Comparison of ENCODE assay signal across 28 cellular contexts in the genomic region with DNA sequence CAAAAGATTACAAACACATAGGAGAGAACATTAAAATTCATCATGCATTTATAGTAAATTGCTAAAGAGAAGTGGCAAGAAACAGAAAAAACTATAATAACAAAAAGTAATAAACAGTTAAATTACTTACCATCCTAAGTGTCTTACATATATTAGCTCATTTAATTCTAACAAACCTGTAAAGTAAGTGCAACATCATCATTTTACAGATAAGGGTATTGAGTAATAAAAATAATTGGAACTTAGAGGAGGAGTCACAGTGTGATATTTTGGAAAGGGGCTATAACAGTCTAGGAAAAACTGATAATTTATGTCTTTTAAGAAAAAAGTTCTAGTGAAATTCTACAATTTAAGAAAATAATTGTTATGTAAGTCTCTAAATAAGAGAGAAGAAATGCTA.
"Had no signal": no experiment of that assay in that cellular context is flagged by ENCODE, and none has a peak within 500 bp of the region (broad histone marks: within the 10 kb centered on the region; RNA-seq: fewer than 3 reads in every experiment).

No MANE protein-coding gene starts in this region.

- FAIRE-seq: colon, endometrium, endothelial cell of umbilical vein, frontal cortex had no signal

- H3K36me3 ChIP-seq: colonic mucosa, esophagus muscularis mucosa, esophagus squamous epithelium, gastrocnemius medialis, gastroesophageal sphincter, heart left ventricle, heart right ventricle had no signal

- DNase-seq: colonic mucosa; cortex of kidney; dermis blood vessel endothelial cell; dorsolateral prefrontal cortex; effector CD4-positive, alpha-beta T cell; effector CD8-positive, alpha-beta T cell; effector memory CD4-positive, alpha-beta T cell; effector memory CD8-positive, alpha-beta T cell; endodermal cell; erythroblast; esophagus squamous epithelium; foreskin fibroblast; foreskin keratinocyte; foreskin melanocyte; gastrocnemius medialis; glutamatergic neuron; head of caudate nucleus; heart left ventricle; heart right ventricle had no signal

- H3K27me3 ChIP-seq: colonic mucosa, dorsolateral prefrontal cortex, esophagus muscularis mucosa, esophagus squamous epithelium, foreskin keratinocyte, gastrocnemius medialis, gastroesophageal sphincter, heart left ventricle, heart right ventricle had no signal

- H3K4me3 ChIP-seq: colonic mucosa, coronary artery, dorsolateral prefrontal cortex, esophagus muscularis mucosa, esophagus squamous epithelium, gastrocnemius medialis, gastroesophageal sphincter, heart left ventricle, heart right ventricle had no signal

- H3K9me3 ChIP-seq: colonic mucosa, esophagus muscularis mucosa, esophagus squamous epithelium, gastrocnemius medialis, gastroesophageal sphincter, heart right ventricle had no signal

- ATAC-seq: effector memory CD8-positive, alpha-beta T cell; esophagus mucosa; foreskin keratinocyte; gastrocnemius medialis; gastroesophageal sphincter; heart left ventricle; heart right ventricle had no signal

- H3K27ac ChIP-seq: colonic mucosa, coronary artery, epithelial cell of prostate, esophagus muscularis mucosa, esophagus squamous epithelium, foreskin keratinocyte, gastrocnemius medialis, gastroesophageal sphincter, heart left ventricle, heart right ventricle had no signal

- H3K4me1 ChIP-seq: colonic mucosa, esophagus squamous epithelium, foreskin keratinocyte, gastrocnemius medialis, gastroesophageal sphincter, heart left ventricle, heart right ventricle had no signal
